Comparison of ENCODE assay signal across 11 cellular contexts in genomic region chr6:34386316-34387137, GRCh38. TPM values are rescaled to one million over a fixed set of nuclear protein-coding genes. Genes with fewer than 3 reads are reported as not detected.
A peak's percentile ranks its signal among the peaks of the same experiment; 100 is the strongest.
DNase-seq lines count a peak whose midpoint lies in the region; ATAC-seq, FAIRE-seq and TF ChIP-seq lines count a peak whose summit lies in the region.
"Had no signal": no experiment of that assay in that cellular context is flagged by ENCODE, and none has a peak within 500 bp of the region (broad histone marks: within the 10 kb centered on the region; RNA-seq: fewer than 3 reads in every experiment).

No MANE protein-coding gene starts in this region.

- DNase-seq in MG63 (peak; percentile 59), bronchial epithelial cell (ENCODE audit: low read depth) (peak; percentile 75), mucosa of descending colon (no peak), KBM-7 (no peak), NCI-H2107 treated with DMSO at 0.1 percent for 48 hours (lab: John Stamatoyannopoulos, UW; ENCODE audit: unreplicated experiment) (no peak), NCI-H1694 treated with DMSO at 0.1 percent for 48 hours (lab: John Stamatoyannopoulos, UW) (no peak)
- DNase-seq: activated CD4-positive, alpha-beta T cell treated with anti-CD3 and anti-CD28 coated beads for 1 hour had no signal

- in situ Hi-C loops in KBM-7 (cut with MboI; ENCODE audit: low pct_unique_long_range_greater_than_20kb, low sequenced_read_pairs): no loop called here

- H3K4me1 ChIP-seq in BLaER1 treated with 17β-estradiol and CSF1 and Interleukin-3, amounts not matched to agents 10 nM and 100 nM: peaks cover 68 to 91% (median 83%) of the 10 kb centered on the region in 10 experiments
- H3K4me1 ChIP-seq in mucosa of descending colon (ENCODE audit: low read depth): peaks cover 15% of the 10 kb centered on the region

- H3K9ac ChIP-seq in BLaER1 treated with 17β-estradiol and CSF1 and Interleukin-3, amounts not matched to agents 10 nM and 100 nM: peak overlapping the region in 6 of 11 experiments; percentile 3 to 49 (median 18); a peak in 4 of 22 replicates

- TF ChIP-seq CTCF in bronchial epithelial cell (IDR thresholded peaks at IDR 0.05; ENCODE audit: insufficient read depth, low read length, severe bottlenecking) (no peak), mucosa of descending colon (IDR thresholded peaks at IDR 0.05) (no peak)

- intact Hi-C loops in mucosa of descending colon (cut with DNase I, micrococcal nuclease): no loop called here

- peaks cover 0 to 21% (median 11%) of the 10 kb centered on the region in 11 experiments; a peak in 16 of 22 replicates for H3K9me3 ChIP-seq in BLaER1 treated with 17β-estradiol and CSF1 and Interleukin-3, amounts not matched to agents 10 nM and 100 nM (replicated peaks in 1 of 11)
- H3K9me3 ChIP-seq in MG63 (no peaks in the 10 kb centered on the region), mucosa of descending colon (no peaks in the 10 kb centered on the region)
- H3K9me3 ChIP-seq: adrenal gland had no signal

- H4K20me1 ChIP-seq in BLaER1 treated with 17β-estradiol and CSF1 and Interleukin-3, amounts not matched to agents 10 nM and 100 nM: peaks cover 43 to 97% (median 75%) of the 10 kb centered on the region in 11 experiments

- no peak overlapping the region; a peak in 1 of 20 replicates for H3K4me3 ChIP-seq in BLaER1 treated with 17β-estradiol and CSF1 and Interleukin-3, amounts not matched to agents 10 nM and 100 nM
- H3K4me3 ChIP-seq in MG63 (no peak overlapping the region), bronchial epithelial cell (ENCODE audit: low read depth, low read length) (no peak overlapping the region), mucosa of descending colon (no peak overlapping the region)
- H3K4me3 ChIP-seq: adrenal gland, PC-9 had no signal

- no peaks in the 10 kb centered on the region for H3K27me3 ChIP-seq in BLaER1 treated with 17β-estradiol and CSF1 and Interleukin-3, amounts not matched to agents 10 nM and 100 nM
- H3K27me3 ChIP-seq in MG63 (no peaks in the 10 kb centered on the region), bronchial epithelial cell (ENCODE audit: control insufficient read depth, insufficient read depth, low read length) (no peaks in the 10 kb centered on the region)
- H3K27me3 ChIP-seq: adrenal gland had no signal

- FAIRE-seq in bronchial epithelial cell (lab: Jason Lieb, UNC): no peak

- H3K4me2 ChIP-seq in BLaER1 treated with 17β-estradiol and CSF1 and Interleukin-3, amounts not matched to agents 10 nM and 100 nM: peak overlapping the region; percentile 45 to 93 (median 72); a peak in 21 of 22 replicates
- H3K4me2 ChIP-seq: PC-9 had no signal

- peak overlapping the region in 10 of 11 experiments; percentile 5 to 75 (median 60); a peak in 18 of 22 replicates for H3K27ac ChIP-seq in BLaER1 treated with 17β-estradiol and CSF1 and Interleukin-3, amounts not matched to agents 10 nM and 100 nM
- H3K27ac ChIP-seq: PC-9 had no signal

- ATAC-seq in mucosa of descending colon (peak; percentile 89), HG02840 (IDR thresholded peaks at IDR 0.05; ENCODE audit: low FRiP score, unreplicated experiment) (no peak)

- peaks cover 16 to 54% (median 29%) of the 10 kb centered on the region in 11 experiments for H3K36me3 ChIP-seq in BLaER1 treated with 17β-estradiol and CSF1 and Interleukin-3, amounts not matched to agents 10 nM and 100 nM
- H3K36me3 ChIP-seq in MG63 (no peaks in the 10 kb centered on the region), bronchial epithelial cell (ENCODE audit: control insufficient read depth, insufficient read depth, low read length) (no peaks in the 10 kb centered on the region), mucosa of descending colon (ENCODE audit: low read depth) (no peaks in the 10 kb centered on the region)
- H3K36me3 ChIP-seq: adrenal gland had no signal

RNA-seq across cellular contexts. Expression of gene NUDT3, which starts 5.9 kb away (rescaled TPM):
- 2.6 and 6.2 TPM in 2 replicates for total RNA-seq in MG63 (2014; rRNA removed; shearing (Covaris generic); ENCODE audit: low replicate concordance)
- 15.8 and 18.7 TPM in 2 replicates for total RNA-seq in bronchial epithelial cell
- total RNA-seq in mucosa of descending colon: 10 to 100 TPM; 19.1 to 48.7 (median 26.7) TPM

RNA-seq across cellular contexts. Expression of gene RPS10, which starts 39.3 kb away (rescaled TPM):
- 2,114 and 2,633 TPM in 2 replicates for total RNA-seq in MG63 (2014; rRNA removed; shearing (Covaris generic); ENCODE audit: low replicate concordance)
- total RNA-seq in bronchial epithelial cell (2,015 and 3,887 TPM in 2 replicates), mucosa of descending colon (1,000 to 10,000 TPM in 2 of 3 donors, 100 to 1,000 TPM in 1; 999 to 1,006 (median 1,004) TPM)

Comparison
In these comparisons a context has a peak if more than half of its experiments do, and no peak if none do; other contexts are left out.
1. DNase-seq: peak in MG63 (single experiment) and bronchial epithelial cell (single experiment); none in mucosa of descending colon (0 of 3), KBM-7 (single experiment), NCI-H2107 treated with DMSO at 0.1 percent for 48 hours (single experiment) and NCI-H1694 treated with DMSO at 0.1 percent for 48 hours (single experiment).